ENCODE assay signal across 10 cellular contexts in the genomic region with DNA sequence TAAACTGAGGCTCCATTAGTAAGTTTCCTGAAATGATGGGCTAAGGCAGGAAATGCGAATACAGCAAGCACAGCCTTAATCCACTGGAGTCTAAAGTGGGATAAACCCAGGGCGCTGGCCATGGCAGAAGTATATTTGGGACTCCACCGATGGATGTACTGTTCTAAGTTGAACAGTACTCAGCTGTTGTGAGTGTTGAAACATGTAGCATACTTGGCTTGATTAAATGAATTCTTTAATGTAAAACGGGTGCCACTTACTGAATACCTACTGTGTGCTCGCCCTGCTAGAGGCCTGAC. TPM values are rescaled to one million over a fixed set of nuclear protein-coding genes. Genes with fewer than 3 reads are reported as not detected.
DNase-seq lines count a peak whose midpoint lies in the region; ATAC-seq, FAIRE-seq and TF ChIP-seq lines count a peak whose summit lies in the region.
"Had no signal": no experiment of that assay in that cellular context is flagged by ENCODE, and none has a peak within 500 bp of the region (broad histone marks: within the 10 kb centered on the region; RNA-seq: fewer than 3 reads in every experiment).

No MANE protein-coding gene starts in this region.

- H3K4me1 Mint-ChIP-seq in activated CD8-positive, alpha-beta T cell treated with anti-CD3 and anti-CD28 coated beads, Interleukin-2, amount 10 ng/mL, durations not matched to agents 7 days and 5 days (ENCODE audit: low read depth) = peaks cover 8% of the 10 kb centered on the region
- peaks cover 2% of the 10 kb centered on the region for H3K4me1 Mint-ChIP-seq in activated CD8-positive, alpha-beta T cell treated with anti-CD3 and anti-CD28 coated beads for 36 hours (ENCODE audit: low read depth)

- H3K4me2 ChIP-seq in endothelial cell of umbilical vein (ENCODE audit: insufficient read depth, low read length) = peak overlapping the region; percentile 56
- H3K4me2 ChIP-seq: BLaER1 had no signal

- H3K27ac ChIP-seq in endothelial cell of umbilical vein (ENCODE audit: insufficient read depth, low read depth, low read length) (no peak overlapping the region), muscle layer of duodenum (ENCODE audit: low read length) (peak overlapping the region; percentile 95), urinary bladder (ENCODE audit: low read depth) (peak overlapping the region; percentile 51)
- H3K27ac ChIP-seq: BLaER1 had no signal

- DNase-seq in activated CD8-positive, alpha-beta T cell treated with anti-CD3 and anti-CD28 coated beads, Interleukin-2, amount 10 ng/mL, durations not matched to agents 7 days and 5 days = no peak
- no peak for DNase-seq in activated CD8-positive, alpha-beta T cell treated with anti-CD3 and anti-CD28 coated beads for 36 hours
- no peak for DNase-seq in endothelial cell of umbilical vein (ENCODE audit: low read depth, low spot score)
- no peak for DNase-seq in erythroblast (lab: John Stamatoyannopoulos, UW)
- no peak for DNase-seq in OCI-M2 (lab: John Stamatoyannopoulos, UW; ENCODE audit: unreplicated experiment)
- DNase-seq: activated T-cell treated with anti-CD3 and anti-CD28 coated beads, Interleukin-2, amount 50 U/mL, for 72 hours had no signal

- H2AFZ ChIP-seq in endothelial cell of umbilical vein (ENCODE audit: low read depth, low read length) = peak overlapping the region; percentile 82

- no peak for TF ChIP-seq CTCF in activated CD8-positive, alpha-beta T cell treated with anti-CD3 and anti-CD28 coated beads for 36 hours (IDR thresholded peaks at IDR 0.05)
- no peak for TF ChIP-seq CTCF in endothelial cell of umbilical vein (IDR thresholded peaks at IDR 0.05; ENCODE audit: extremely low read depth in 1 of 2, insufficient read depth in 1 of 2, low read depth in 1 of 2, low read length in 2 of 2)

- H3K9ac ChIP-seq in endothelial cell of umbilical vein (replicated peaks; ENCODE audit: extremely low read depth, insufficient read depth, low read length) = no peak overlapping the region
- H3K9ac ChIP-seq: BLaER1 had no signal

- no peaks in the 10 kb centered on the region for H3K9me3 Mint-ChIP-seq in activated CD8-positive, alpha-beta T cell treated with anti-CD3 and anti-CD28 coated beads, Interleukin-2, amount 10 ng/mL, durations not matched to agents 7 days and 5 days (ENCODE audit: insufficient read depth)
- H3K9me3 Mint-ChIP-seq in activated CD8-positive, alpha-beta T cell treated with anti-CD3 and anti-CD28 coated beads for 36 hours = no peaks in the 10 kb centered on the region
- H3K9me3 Mint-ChIP-seq: activated T-cell treated with anti-CD3 and anti-CD28 coated beads, Interleukin-2, amount 50 U/mL, for 72 hours had no signal

- H3K27me3 ChIP-seq in endothelial cell of umbilical vein (ENCODE audit: control insufficient read depth in 2 of 2, insufficient read depth in 2 of 2, low read length in 2 of 2) = no peaks in the 10 kb centered on the region
- H3K27me3 ChIP-seq in muscle layer of duodenum (ENCODE audit: low read depth, low read length) = no peaks in the 10 kb centered on the region

- no TSS peak for BruUV-seq in endothelial cell of umbilical vein (replicated peaks; lab: Mats Ljungman, UMichigan)

- no peaks in the 10 kb centered on the region for H3K36me3 ChIP-seq in endothelial cell of umbilical vein (ENCODE audit: control insufficient read depth in 2 of 2, extremely low read depth in 1 of 2, insufficient read depth in 2 of 2, low read length in 2 of 2)
- H3K36me3 ChIP-seq in muscle layer of duodenum (ENCODE audit: control insufficient read depth in 1 of 2, insufficient read depth in 2 of 2, low read length in 2 of 2) = no peaks in the 10 kb centered on the region
- H3K36me3 ChIP-seq in urinary bladder (ENCODE audit: insufficient read depth) = no peaks in the 10 kb centered on the region
- H3K36me3 ChIP-seq: BLaER1 had no signal

- 26% methylated on average over 5 of the region's 5 CpGs for WGBS in urinary bladder

- H3K27ac Mint-ChIP-seq in activated CD8-positive, alpha-beta T cell treated with anti-CD3 and anti-CD28 coated beads, Interleukin-2, amount 10 ng/mL, durations not matched to agents 7 days and 5 days = no peak overlapping the region
- no peak overlapping the region for H3K27ac Mint-ChIP-seq in activated CD8-positive, alpha-beta T cell treated with anti-CD3 and anti-CD28 coated beads for 36 hours
- H3K27ac Mint-ChIP-seq: activated T-cell treated with anti-CD3 and anti-CD28 coated beads, Interleukin-2, amount 50 U/mL, for 72 hours had no signal

- peaks cover 61% of the 10 kb centered on the region for H3K27me3 Mint-ChIP-seq in activated CD8-positive, alpha-beta T cell treated with anti-CD3 and anti-CD28 coated beads, Interleukin-2, amount 10 ng/mL, durations not matched to agents 7 days and 5 days (ENCODE audit: low read depth)
- peaks cover 45% of the 10 kb centered on the region for H3K27me3 Mint-ChIP-seq in activated CD8-positive, alpha-beta T cell treated with anti-CD3 and anti-CD28 coated beads for 36 hours

- H4K20me1 ChIP-seq in endothelial cell of umbilical vein (replicated peaks; ENCODE audit: control insufficient read depth, extremely low read depth, insufficient read depth, low read length) = no peaks in the 10 kb centered on the region
- H4K20me1 ChIP-seq: BLaER1 had no signal

- FAIRE-seq in endothelial cell of umbilical vein (lab: Jason Lieb, UNC) = no peak

- H3K4me3 ChIP-seq in endothelial cell of umbilical vein (replicated peaks in 1 of 3; ENCODE audit: insufficient read depth in 1 of 3, low read depth in 1 of 3, low read length in 3 of 3) (peak overlapping the region in 2 of 3 experiments; percentile 0 to 31), muscle layer of duodenum (ENCODE audit: low read depth in 1 of 2, low read length in 2 of 2) (peak overlapping the region; percentile 69 to 77), urinary bladder (ENCODE audit: low read depth, low read length) (peak overlapping the region; percentile 1)
- H3K4me3 ChIP-seq: BLaER1 had no signal

- CTCF ChIA-PET in activated CD8-positive, alpha-beta T cell treated with anti-CD3 and anti-CD28 coated beads, Interleukin-2, amount 10 ng/mL, durations not matched to agents 7 days and 5 days (lab: Charles Lee) = no interaction called here
- CTCF ChIA-PET in activated CD8-positive, alpha-beta T cell treated with anti-CD3 and anti-CD28 coated beads for 36 hours (lab: Charles Lee) = no interaction called here
- CTCF ChIA-PET in endothelial cell of umbilical vein (lab: Charles Lee) = interaction anchor here (0.9 to 2.5 kb wide), 2 partner anchors 73 to 239 kb away, joined by 4 to 12 read pairs; no protein-coding TSS in a partner anchor

- H3K9me3 ChIP-seq in endothelial cell of umbilical vein (replicated peaks; ENCODE audit: control insufficient read depth, insufficient read depth, low read length) (no peaks in the 10 kb centered on the region), muscle layer of duodenum (ENCODE audit: control insufficient read depth in 1 of 2, low read length in 2 of 2) (no peaks in the 10 kb centered on the region)

- H3K4me1 ChIP-seq in endothelial cell of umbilical vein (ENCODE audit: control insufficient read depth, extremely low read depth, insufficient read depth, low read length) = peaks cover 4% of the 10 kb centered on the region
- H3K4me1 ChIP-seq in muscle layer of duodenum (ENCODE audit: control insufficient read depth in 1 of 2, insufficient read depth in 2 of 2, low read length in 2 of 2) = peaks cover 4 to 19% of the 10 kb centered on the region in 2 donors
- H3K4me1 ChIP-seq in urinary bladder (ENCODE audit: insufficient read depth) = no peaks in the 10 kb centered on the region
- H3K4me1 ChIP-seq: BLaER1 had no signal

- POLR2A ChIA-PET in activated CD8-positive, alpha-beta T cell treated with anti-CD3 and anti-CD28 coated beads, Interleukin-2, amount 10 ng/mL, durations not matched to agents 7 days and 5 days (lab: Charles Lee) = no interaction called here
- POLR2A ChIA-PET in activated CD8-positive, alpha-beta T cell treated with anti-CD3 and anti-CD28 coated beads for 36 hours (lab: Charles Lee) = no interaction called here
- POLR2A ChIA-PET in endothelial cell of umbilical vein (lab: Charles Lee) = no interaction called here

- H3K9me1 ChIP-seq in endothelial cell of umbilical vein (replicated peaks; ENCODE audit: control insufficient read depth, extremely low read depth, insufficient read depth, low read length) = no peaks in the 10 kb centered on the region

- TF ChIP-seq POLR2A in endothelial cell of umbilical vein (IDR thresholded peaks at IDR 0.05; ENCODE audit: low read depth, low read length) (no peak), erythroblast (IDR thresholded peaks at IDR 0.05; ENCODE audit: low read length) (no peak)

- intact Hi-C loops in activated CD8-positive, alpha-beta T cell treated with anti-CD3 and anti-CD28 coated beads for 36 hours (cut with micrococcal nuclease) = no loop called here
- intact Hi-C loops in endothelial cell of umbilical vein (cut with micrococcal nuclease) = loop anchor here (5.0 kb wide), 1 partner anchor 74 kb away; no protein-coding TSS in a partner anchor

- H3K36me3 Mint-ChIP-seq in activated CD8-positive, alpha-beta T cell treated with anti-CD3 and anti-CD28 coated beads, Interleukin-2, amount 10 ng/mL, durations not matched to agents 7 days and 5 days (ENCODE audit: low read depth) = no peaks in the 10 kb centered on the region
- no peaks in the 10 kb centered on the region for H3K36me3 Mint-ChIP-seq in activated CD8-positive, alpha-beta T cell treated with anti-CD3 and anti-CD28 coated beads for 36 hours (ENCODE audit: low read depth)

- H3K4me3 Mint-ChIP-seq in activated CD8-positive, alpha-beta T cell treated with anti-CD3 and anti-CD28 coated beads, Interleukin-2, amount 10 ng/mL, durations not matched to agents 7 days and 5 days = peak overlapping the region; percentile 63
- H3K4me3 Mint-ChIP-seq in activated CD8-positive, alpha-beta T cell treated with anti-CD3 and anti-CD28 coated beads for 36 hours = no peak overlapping the region

- ATAC-seq in activated CD8-positive, alpha-beta T cell treated with anti-CD3 and anti-CD28 coated beads, Interleukin-2, amount 10 ng/mL, durations not matched to agents 7 days and 5 days = no peak
- ATAC-seq in activated CD8-positive, alpha-beta T cell treated with anti-CD3 and anti-CD28 coated beads for 36 hours = no peak
- no peak for ATAC-seq in HG03469 (IDR thresholded peaks at IDR 0.05; ENCODE audit: unreplicated experiment)

- H3K79me2 ChIP-seq in endothelial cell of umbilical vein (ENCODE audit: control insufficient read depth, insufficient read depth, low read length) = no peaks in the 10 kb centered on the region

- dilution Hi-C loops in endothelial cell of umbilical vein (cut with MboI; ENCODE audit: extremely low pct_ligation_motif_present, low sequenced_read_pairs) = no loop called here

RNA-seq across cellular contexts. Expression of a gene that starts 1.0 kb away (rescaled TPM):
- not detected for total RNA-seq in activated CD8-positive, alpha-beta T cell treated with anti-CD3 and anti-CD28 coated beads, Interleukin-2, amount 10 ng/mL, durations not matched to agents 7 days and 5 days
- not detected for total RNA-seq in activated CD8-positive, alpha-beta T cell treated with anti-CD3 and anti-CD28 coated beads for 36 hours
- total RNA-seq in endothelial cell of umbilical vein = 0.65 and 2.1 TPM in 2 replicates
- 0.75 and 1.3 TPM in 2 replicates for polyA plus RNA-seq in endothelial cell of umbilical vein
- 0.34 and 0.66 TPM in 2 replicates for polyA plus RNA-seq in endothelial cell of umbilical vein (2011; cell fraction: cytosol; rRNA removed)
- 0.13 and 0.38 TPM in 2 replicates for polyA plus RNA-seq in endothelial cell of umbilical vein (2011; cell fraction: nucleus; rRNA removed)
- 0.82 and 1.4 TPM in 2 replicates for polyA plus RNA-seq in endothelial cell of umbilical vein (2012)
- polyA minus RNA-seq in endothelial cell of umbilical vein = 2.7 and 9.9 TPM in 2 replicates
- not detected for polyA minus RNA-seq in endothelial cell of umbilical vein (2011; cell fraction: cytosol; rRNA and poly(A)+ RNA removed)
- 0.24 and 0.48 TPM in 2 replicates for polyA minus RNA-seq in endothelial cell of umbilical vein (2011; cell fraction: nucleus; rRNA and poly(A)+ RNA removed)
- total RNA-seq in urinary bladder = 78.5 TPM
- polyA plus RNA-seq in urinary bladder = 50.2 TPM
- total RNA-seq: activated T-cell treated with anti-CD3 and anti-CD28 coated beads, Interleukin-2, amount 50 U/mL, for 72 hours had no signal

Comparison
In these comparisons a context has a peak if more than half of its experiments do, and no peak if none do; other contexts are left out.
1. H3K4me3 ChIP-seq: peak in every context shown above with its lines; median percentile 73 in muscle layer of duodenum; 16 in endothelial cell of umbilical vein; 1 in urinary bladder.
2. RNA of a gene that starts 1.0 kb away (total RNA-seq): 78.5 TPM in urinary bladder (single experiment); 0.65 to 2.1 TPM in endothelial cell of umbilical vein, not detected in activated CD8-positive, alpha-beta T cell treated with anti-CD3 and anti-CD28 coated beads, Interleukin-2, amount 10 ng/mL, durations not matched to agents 7 days and 5 days and not detected in activated CD8-positive, alpha-beta T cell treated with anti-CD3 and anti-CD28 coated beads for 36 hours; every median in the first group is over 10 times any median in the second.